In the genomic region with DNA sequence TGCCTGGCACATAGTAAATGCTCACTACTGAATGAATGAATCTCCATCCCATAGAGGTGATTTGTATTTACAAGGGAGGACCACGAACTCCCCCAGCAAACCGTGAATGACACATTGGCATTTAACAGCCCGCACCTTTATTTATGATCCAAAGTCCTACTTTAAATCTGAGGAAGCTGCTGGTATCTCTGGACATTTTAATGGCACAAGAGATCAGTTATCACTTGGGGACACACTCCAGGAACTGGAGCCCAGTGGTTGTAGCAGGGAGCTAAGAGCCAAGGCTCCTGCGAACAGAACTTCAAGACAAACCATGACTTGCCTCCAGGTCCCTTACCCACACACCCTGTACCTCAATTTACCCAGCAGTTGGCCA, we compare ENCODE assay signal across 1 cellular context.
TF ChIP-seq lines count a peak whose summit lies in the region.

No MANE protein-coding gene starts in this region.

TF ChIP-seq in H1, 55 proteins besides CTCF, POLR2A, EP300 and RAD21:
- TF ChIP-seq POLR2AphosphoS5 (IDR thresholded peaks at IDR 0.05; ENCODE audit: low read depth, low read length): no peak
- TF ChIP-seq RNF2 (IDR thresholded peaks at IDR 0.05; ENCODE audit: borderline replicate concordance, low read depth, low read length, missing control alignments, poor library complexity, severe bottlenecking): no peak
- TF ChIP-seq SP1 (IDR thresholded peaks at IDR 0.05; ENCODE audit: low read depth, low read length): no peak
- TF ChIP-seq, protein P1, sequence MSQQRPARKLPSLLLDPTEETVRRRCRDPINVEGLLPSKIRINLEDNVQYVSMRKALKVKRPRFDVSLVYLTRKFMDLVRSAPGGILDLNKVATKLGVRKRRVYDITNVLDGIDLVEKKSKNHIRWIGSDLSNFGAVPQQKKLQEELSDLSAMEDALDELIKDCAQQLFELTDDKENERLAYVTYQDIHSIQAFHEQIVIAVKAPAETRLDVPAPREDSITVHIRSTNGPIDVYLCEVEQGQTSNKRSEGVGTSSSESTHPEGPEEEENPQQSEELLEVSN (IDR thresholded peaks at IDR 0.05): no peak
- TF ChIP-seq GTF2F1 (IDR thresholded peaks at IDR 0.05; ENCODE audit: borderline replicate concordance, low read depth, low read length): no peak
- TF ChIP-seq CREB1 (IDR thresholded peaks at IDR 0.05): no peak
- TF ChIP-seq, protein P2, sequence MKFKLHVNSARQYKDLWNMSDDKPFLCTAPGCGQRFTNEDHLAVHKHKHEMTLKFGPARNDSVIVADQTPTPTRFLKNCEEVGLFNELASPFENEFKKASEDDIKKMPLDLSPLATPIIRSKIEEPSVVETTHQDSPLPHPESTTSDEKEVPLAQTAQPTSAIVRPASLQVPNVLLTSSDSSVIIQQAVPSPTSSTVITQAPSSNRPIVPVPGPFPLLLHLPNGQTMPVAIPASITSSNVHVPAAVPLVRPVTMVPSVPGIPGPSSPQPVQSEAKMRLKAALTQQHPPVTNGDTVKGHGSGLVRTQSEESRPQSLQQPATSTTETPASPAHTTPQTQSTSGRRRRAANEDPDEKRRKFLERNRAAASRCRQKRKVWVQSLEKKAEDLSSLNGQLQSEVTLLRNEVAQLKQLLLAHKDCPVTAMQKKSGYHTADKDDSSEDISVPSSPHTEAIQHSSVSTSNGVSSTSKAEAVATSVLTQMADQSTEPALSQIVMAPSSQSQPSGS (IDR thresholded peaks at IDR 0.05; ENCODE audit: low read length): no peak
